Comparison of ENCODE assay signal across 14 cellular contexts in the genomic region with DNA sequence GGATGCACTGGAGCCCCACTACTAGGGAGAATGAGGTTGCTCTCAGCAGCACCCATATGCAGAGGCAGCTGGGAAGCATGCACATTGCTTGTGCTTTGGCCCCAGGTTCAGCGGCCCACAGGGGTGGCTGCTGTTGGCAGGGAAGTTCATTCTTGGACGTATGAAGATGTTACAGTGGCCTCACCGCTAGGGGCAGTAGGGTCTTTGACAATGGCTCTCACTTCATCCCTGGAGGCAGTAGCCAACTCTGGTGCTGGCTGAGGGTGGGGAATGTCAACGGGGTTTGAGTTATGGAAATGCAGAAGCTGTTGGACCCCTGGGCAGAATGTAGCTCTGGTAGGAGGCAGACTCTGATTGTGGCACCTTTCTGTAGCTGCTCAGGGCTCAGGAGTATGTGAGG.
"Had no signal": no experiment of that assay in that cellular context is flagged by ENCODE, and none has a peak within 500 bp of the region (broad histone marks: within the 10 kb centered on the region; RNA-seq: fewer than 3 reads in every experiment).

No MANE protein-coding gene starts in this region.

- H3K36me3 ChIP-seq: adrenal gland, pancreas had no signal

- H3K4me1 ChIP-seq: adrenal gland, pancreas had no signal

- DNase-seq: activated CD4-positive, alpha-beta memory T cell treated with anti-CD3 and anti-CD28 coated beads for 36 hours; activated effector memory CD4-positive, alpha-beta T cell treated with Interleukin-2 at 50 U/mL for 16 hours; activated naive CD4-positive, alpha-beta T cell treated with anti-CD3 and anti-CD28 coated beads, Interleukin-2, amount 50 U/mL, for 16 hours; activated T-cell treated with anti-CD3 and anti-CD28 coated beads, Interleukin-2, amount 50 U/mL, for 4 hours; adrenal gland; central memory CD4-positive, alpha-beta T cell; effector CD4-positive, alpha-beta T cell; foreskin fibroblast; mammary epithelial cell; naive B cell; pancreas; stimulated activated CD4-positive, alpha-beta T cell treated with anti-CD3 and anti-CD28 coated beads, Interleukin-1b, Interleukin-23, amount 100 ng/mL, for 48 hours had no signal

- H3K27ac ChIP-seq: adrenal gland, coronary artery, pancreas had no signal

- H3K9me3 ChIP-seq: adrenal gland, pancreas had no signal

- ATAC-seq: activated T-cell treated with anti-CD3 and anti-CD28 coated beads, Interleukin-2, amount 50 U/mL, for 4 hours; left lobe of liver; pancreas had no signal

- H3K4me3 ChIP-seq: adrenal gland, coronary artery, pancreas had no signal

- H3K27me3 ChIP-seq: adrenal gland, pancreas had no signal
